8 cellular contexts compared by ENCODE assay signal in genomic region chr1:45929257-45929687, GRCh38.
DNase-seq lines count a peak whose midpoint lies in the region; ATAC-seq and TF ChIP-seq lines count a peak whose summit lies in the region.

No MANE protein-coding gene starts in this region.

- H3K4me1 ChIP-seq in HUES48 (ENCODE audit: control insufficient read depth, insufficient read depth, low read length) = peaks cover 54% of the 10 kb centered on the region
- H3K4me1 ChIP-seq in iPS-20b (ENCODE audit: insufficient read depth, low read length) = peaks cover 58% of the 10 kb centered on the region
- H3K4me1 ChIP-seq in spleen = peaks cover 0 to 39% (median 4%) of the 10 kb centered on the region in 6 donors

- H3K27ac Mint-ChIP-seq in CD4-positive, alpha-beta T cell = no peak overlapping the region

- intact Hi-C loops in spleen (cut with DNase I; ENCODE audit: low total_unique reads) = no loop called here
- intact Hi-C loops in CD4-positive, alpha-beta T cell (cut with DNase I, micrococcal nuclease) = no loop called here

- no peak for TF ChIP-seq POLR2A in spleen (IDR thresholded peaks at IDR 0.05)

- 19 to 26% (median 24%) methylated on average over 2 of the region's 2 CpGs for WGBS in spleen, 5 donors

- TF ChIP-seq CTCF in BJ (IDR thresholded peaks at IDR 0.05; ENCODE audit: insufficient read depth, low read depth, low read length) (no peak), VCaP (conservative IDR thresholded peaks at IDR 0.05) (no peak), spleen (IDR thresholded peaks at IDR 0.05 in 8 of 11, conservative IDR thresholded peaks at IDR 0.05 in 3 of 11) (no peak)
- no peak for TF ChIP-seq CTCF in CD4-positive, alpha-beta T cell (IDR thresholded peaks at IDR 0.05)

- H3K36me3 Mint-ChIP-seq in CD4-positive, alpha-beta T cell (ENCODE audit: low read depth) = no peaks in the 10 kb centered on the region

- H3K9me3 ChIP-seq in HUES48 (ENCODE audit: control insufficient read depth, insufficient read depth, low read length) = no peaks in the 10 kb centered on the region
- no peaks in the 10 kb centered on the region for H3K9me3 ChIP-seq in iPS-20b (ENCODE audit: insufficient read depth, low read depth, low read length)
- no peaks in the 10 kb centered on the region for H3K9me3 ChIP-seq in spleen
- H3K9me3 ChIP-seq in CD4-positive, alpha-beta T cell (ENCODE audit: control insufficient read depth, low read length) = no peaks in the 10 kb centered on the region

- H3K4me1 Mint-ChIP-seq in CD4-positive, alpha-beta T cell (ENCODE audit: low read depth) = peaks cover 10% of the 10 kb centered on the region

- H3K27me3 Mint-ChIP-seq in CD4-positive, alpha-beta T cell = no peaks in the 10 kb centered on the region

- H3K4me3 Mint-ChIP-seq in CD4-positive, alpha-beta T cell = no peak overlapping the region

- H3K36me3 ChIP-seq in BJ (ENCODE audit: control insufficient read depth, insufficient read depth, low read length) (no peaks in the 10 kb centered on the region), HUES48 (ENCODE audit: control insufficient read depth, insufficient read depth, low read length) (no peaks in the 10 kb centered on the region), iPS-20b (ENCODE audit: insufficient read depth, low read depth, low read length) (no peaks in the 10 kb centered on the region), spleen (no peaks in the 10 kb centered on the region)

- H3K4me3 ChIP-seq in BJ (ENCODE audit: low read depth, low read length) (no peak overlapping the region), HUES48 (ENCODE audit: low read depth, low read length) (peak overlapping the region; percentile 30), iPS-20b (ENCODE audit: low read length) (peak overlapping the region; percentile 4; the same call in 1 of the 2 replicates), spleen (no peak overlapping the region)

- H3K27ac ChIP-seq in HUES48 (ENCODE audit: low read depth, low read length) (peak overlapping the region; percentile 95), VCaP (peak overlapping the region; percentile 87; the same call in 1 of the 2 replicates), iPS-20b (ENCODE audit: low read length) (peak overlapping the region; percentile 60), spleen (peak overlapping the region in 1 of 8 donors; percentile 30)
- H3K27ac ChIP-seq in CD4-positive, alpha-beta T cell (ENCODE audit: low read depth, low read length) = no peak overlapping the region

- H3K27me3 ChIP-seq in BJ (ENCODE audit: control insufficient read depth, insufficient read depth, low read length) (no peaks in the 10 kb centered on the region), HUES48 (ENCODE audit: control insufficient read depth, insufficient read depth, low read length) (no peaks in the 10 kb centered on the region), iPS-20b (ENCODE audit: insufficient read depth, low read length) (no peaks in the 10 kb centered on the region), spleen (replicated peaks in 1 of 7) (no peaks in the 10 kb centered on the region)
- no peaks in the 10 kb centered on the region for H3K27me3 ChIP-seq in CD4-positive, alpha-beta T cell (ENCODE audit: control insufficient read depth, insufficient read depth, low read length)

- no peaks in the 10 kb centered on the region for H3K9me3 Mint-ChIP-seq in CD4-positive, alpha-beta T cell

- DNase-seq in BJ (ENCODE audit: low read depth) (peak; percentile 19), NCI-H2196 (lab: John Stamatoyannopoulos, UW; ENCODE audit: unreplicated experiment) (no peak), spleen (no peak)
- DNase-seq in CD4-positive, alpha-beta T cell = no peak

- CTCF ChIA-PET in BJ (lab: Yijun Ruan, JAX) = interaction anchor here (1.4 kb wide), 1 partner anchor 9 kb away, joined by 3 read pairs; no protein-coding TSS in a partner anchor
- CTCF ChIA-PET in CD4-positive, alpha-beta T cell (lab: Charles Lee) = no interaction called here

- peak overlapping the region; percentile 2; the same call in 1 of the 2 replicates for H3K9ac ChIP-seq in HUES48 (ENCODE audit: low read depth, low read length)
- peak overlapping the region; percentile 9; the same call in 1 of the 2 replicates for H3K9ac ChIP-seq in iPS-20b (ENCODE audit: low read depth, low read length)

- POLR2A ChIA-PET in BJ (lab: Charles Lee) = no interaction called here
- POLR2A ChIA-PET in CD4-positive, alpha-beta T cell (lab: Charles Lee) = no interaction called here

- no peak for ATAC-seq in HG03469 (IDR thresholded peaks at IDR 0.05; ENCODE audit: unreplicated experiment)
- ATAC-seq in CD4-positive, alpha-beta T cell (ENCODE audit: poor library complexity) = no peak

Comparison
In these comparisons a context has a peak if more than half of its experiments do, and no peak if none do; other contexts are left out.
1. H3K4me3 ChIP-seq: peak in HUES48 (single experiment) and iPS-20b (single experiment); none in BJ (single experiment) and spleen (0 of 8).